Comparison of ENCODE assay signal across 1 cellular context in the genomic region with DNA sequence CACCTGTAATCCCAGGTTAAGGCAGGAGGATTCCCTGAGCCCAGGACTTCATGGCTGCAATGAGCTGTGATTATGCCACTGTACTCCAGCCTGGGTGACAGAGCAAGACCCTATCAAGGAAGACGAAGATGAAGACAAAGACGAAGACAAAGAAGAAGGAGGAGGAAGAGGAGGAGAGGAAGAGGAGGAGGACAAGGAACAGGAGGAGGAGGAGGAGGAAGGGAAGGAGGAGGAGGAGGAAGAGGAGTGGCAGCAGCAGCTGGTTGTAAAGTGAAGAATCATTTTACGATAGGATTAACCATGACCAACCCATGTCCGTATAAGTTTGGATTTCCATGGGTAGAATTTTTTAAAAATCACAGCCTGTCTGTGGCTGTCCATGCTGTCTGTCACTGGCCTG.
TF ChIP-seq lines count a peak whose summit lies in the region.

No MANE protein-coding gene starts in this region.

TF ChIP-seq in H1, 55 proteins besides CTCF, POLR2A, EP300 and RAD21 (continued from another document):
- TF ChIP-seq SP2 (IDR thresholded peaks at IDR 0.05; ENCODE audit: low read length): no peak
- no peak for TF ChIP-seq JUN (IDR thresholded peaks at IDR 0.05; ENCODE audit: low read depth, low read length)
- no peak for TF ChIP-seq RFX5 (IDR thresholded peaks at IDR 0.05; ENCODE audit: borderline replicate concordance, low read depth, low read length)
- TF ChIP-seq MAFK (IDR thresholded peaks at IDR 0.05; ENCODE audit: low read depth, low read length): no peak
- TF ChIP-seq EZH2 (IDR thresholded peaks at IDR 0.05; ENCODE audit: low read depth, low read length, severe bottlenecking): no peak
- TF ChIP-seq MAX (IDR thresholded peaks at IDR 0.05): no peak
- TF ChIP-seq, protein P1, sequence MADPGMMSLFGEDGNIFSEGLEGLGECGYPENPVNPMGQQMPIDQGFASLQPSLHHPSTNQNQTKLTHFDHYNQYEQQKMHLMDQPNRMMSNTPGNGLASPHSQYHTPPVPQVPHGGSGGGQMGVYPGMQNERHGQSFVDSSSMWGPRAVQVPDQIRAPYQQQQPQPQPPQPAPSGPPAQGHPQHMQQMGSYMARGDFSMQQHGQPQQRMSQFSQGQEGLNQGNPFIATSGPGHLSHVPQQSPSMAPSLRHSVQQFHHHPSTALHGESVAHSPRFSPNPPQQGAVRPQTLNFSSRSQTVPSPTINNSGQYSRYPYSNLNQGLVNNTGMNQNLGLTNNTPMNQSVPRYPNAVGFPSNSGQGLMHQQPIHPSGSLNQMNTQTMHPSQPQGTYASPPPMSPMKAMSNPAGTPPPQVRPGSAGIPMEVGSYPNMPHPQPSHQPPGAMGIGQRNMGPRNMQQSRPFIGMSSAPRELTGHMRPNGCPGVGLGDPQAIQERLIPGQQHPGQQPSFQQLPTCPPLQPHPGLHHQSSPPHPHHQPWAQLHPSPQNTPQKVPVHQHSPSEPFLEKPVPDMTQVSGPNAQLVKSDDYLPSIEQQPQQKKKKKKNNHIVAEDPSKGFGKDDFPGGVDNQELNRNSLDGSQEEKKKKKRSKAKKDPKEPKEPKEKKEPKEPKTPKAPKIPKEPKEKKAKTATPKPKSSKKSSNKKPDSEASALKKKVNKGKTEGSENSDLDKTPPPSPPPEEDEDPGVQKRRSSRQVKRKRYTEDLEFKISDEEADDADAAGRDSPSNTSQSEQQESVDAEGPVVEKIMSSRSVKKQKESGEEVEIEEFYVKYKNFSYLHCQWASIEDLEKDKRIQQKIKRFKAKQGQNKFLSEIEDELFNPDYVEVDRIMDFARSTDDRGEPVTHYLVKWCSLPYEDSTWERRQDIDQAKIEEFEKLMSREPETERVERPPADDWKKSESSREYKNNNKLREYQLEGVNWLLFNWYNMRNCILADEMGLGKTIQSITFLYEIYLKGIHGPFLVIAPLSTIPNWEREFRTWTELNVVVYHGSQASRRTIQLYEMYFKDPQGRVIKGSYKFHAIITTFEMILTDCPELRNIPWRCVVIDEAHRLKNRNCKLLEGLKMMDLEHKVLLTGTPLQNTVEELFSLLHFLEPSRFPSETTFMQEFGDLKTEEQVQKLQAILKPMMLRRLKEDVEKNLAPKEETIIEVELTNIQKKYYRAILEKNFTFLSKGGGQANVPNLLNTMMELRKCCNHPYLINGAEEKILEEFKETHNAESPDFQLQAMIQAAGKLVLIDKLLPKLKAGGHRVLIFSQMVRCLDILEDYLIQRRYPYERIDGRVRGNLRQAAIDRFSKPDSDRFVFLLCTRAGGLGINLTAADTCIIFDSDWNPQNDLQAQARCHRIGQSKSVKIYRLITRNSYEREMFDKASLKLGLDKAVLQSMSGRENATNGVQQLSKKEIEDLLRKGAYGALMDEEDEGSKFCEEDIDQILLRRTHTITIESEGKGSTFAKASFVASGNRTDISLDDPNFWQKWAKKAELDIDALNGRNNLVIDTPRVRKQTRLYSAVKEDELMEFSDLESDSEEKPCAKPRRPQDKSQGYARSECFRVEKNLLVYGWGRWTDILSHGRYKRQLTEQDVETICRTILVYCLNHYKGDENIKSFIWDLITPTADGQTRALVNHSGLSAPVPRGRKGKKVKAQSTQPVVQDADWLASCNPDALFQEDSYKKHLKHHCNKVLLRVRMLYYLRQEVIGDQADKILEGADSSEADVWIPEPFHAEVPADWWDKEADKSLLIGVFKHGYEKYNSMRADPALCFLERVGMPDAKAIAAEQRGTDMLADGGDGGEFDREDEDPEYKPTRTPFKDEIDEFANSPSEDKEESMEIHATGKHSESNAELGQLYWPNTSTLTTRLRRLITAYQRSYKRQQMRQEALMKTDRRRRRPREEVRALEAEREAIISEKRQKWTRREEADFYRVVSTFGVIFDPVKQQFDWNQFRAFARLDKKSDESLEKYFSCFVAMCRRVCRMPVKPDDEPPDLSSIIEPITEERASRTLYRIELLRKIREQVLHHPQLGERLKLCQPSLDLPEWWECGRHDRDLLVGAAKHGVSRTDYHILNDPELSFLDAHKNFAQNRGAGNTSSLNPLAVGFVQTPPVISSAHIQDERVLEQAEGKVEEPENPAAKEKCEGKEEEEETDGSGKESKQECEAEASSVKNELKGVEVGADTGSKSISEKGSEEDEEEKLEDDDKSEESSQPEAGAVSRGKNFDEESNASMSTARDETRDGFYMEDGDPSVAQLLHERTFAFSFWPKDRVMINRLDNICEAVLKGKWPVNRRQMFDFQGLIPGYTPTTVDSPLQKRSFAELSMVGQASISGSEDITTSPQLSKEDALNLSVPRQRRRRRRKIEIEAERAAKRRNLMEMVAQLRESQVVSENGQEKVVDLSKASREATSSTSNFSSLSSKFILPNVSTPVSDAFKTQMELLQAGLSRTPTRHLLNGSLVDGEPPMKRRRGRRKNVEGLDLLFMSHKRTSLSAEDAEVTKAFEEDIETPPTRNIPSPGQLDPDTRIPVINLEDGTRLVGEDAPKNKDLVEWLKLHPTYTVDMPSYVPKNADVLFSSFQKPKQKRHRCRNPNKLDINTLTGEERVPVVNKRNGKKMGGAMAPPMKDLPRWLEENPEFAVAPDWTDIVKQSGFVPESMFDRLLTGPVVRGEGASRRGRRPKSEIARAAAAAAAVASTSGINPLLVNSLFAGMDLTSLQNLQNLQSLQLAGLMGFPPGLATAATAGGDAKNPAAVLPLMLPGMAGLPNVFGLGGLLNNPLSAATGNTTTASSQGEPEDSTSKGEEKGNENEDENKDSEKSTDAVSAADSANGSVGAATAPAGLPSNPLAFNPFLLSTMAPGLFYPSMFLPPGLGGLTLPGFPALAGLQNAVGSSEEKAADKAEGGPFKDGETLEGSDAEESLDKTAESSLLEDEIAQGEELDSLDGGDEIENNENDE (IDR thresholded peaks at IDR 0.05; ENCODE audit: insufficient replicate concordance, low read length): no peak
- no peak for TF ChIP-seq CREB1 (IDR thresholded peaks at IDR 0.05)
- TF ChIP-seq NANOG (IDR thresholded peaks at IDR 0.05; ENCODE audit: insufficient read depth, low read depth, low read length, poor library complexity, severe bottlenecking): no peak
TF ChIP-seq in H1: peak in this region for 0.
